In the genomic region with DNA sequence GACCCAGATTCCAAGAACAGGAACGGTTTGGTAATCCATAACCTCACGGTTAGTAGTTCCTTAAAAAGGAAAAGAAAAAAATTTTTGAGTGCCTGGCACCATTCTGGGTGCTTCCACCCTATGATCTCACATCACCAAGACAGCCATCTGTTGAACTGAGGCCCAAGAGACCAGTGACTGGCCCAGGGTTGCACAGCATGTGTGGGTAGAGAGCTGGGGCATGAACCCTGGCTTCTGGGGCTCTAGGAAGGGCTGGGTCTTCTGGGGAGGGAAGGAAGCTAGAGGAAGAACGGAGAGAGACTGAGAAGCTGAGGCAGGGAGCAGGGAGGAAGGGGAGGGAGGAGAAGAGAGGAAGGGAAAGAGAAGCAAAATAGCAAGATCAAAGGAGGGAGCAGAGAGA, we compare ENCODE assay signal across 20 cellular contexts. TPM values are rescaled to one million over a fixed set of nuclear protein-coding genes. Genes with fewer than 3 reads are reported as not detected.
"Had no signal": no experiment of that assay in that cellular context is flagged by ENCODE, and none has a peak within 500 bp of the region (broad histone marks: within the 10 kb centered on the region; RNA-seq: fewer than 3 reads in every experiment).

No MANE protein-coding gene starts in this region.

- H3K4me1 Mint-ChIP-seq: endodermal cell had no signal

- H3K4me3 ChIP-seq: ascending aorta, dorsolateral prefrontal cortex, gastroesophageal sphincter, heart right ventricle, prostate gland, sigmoid colon, thoracic aorta had no signal

- H3K27me3 Mint-ChIP-seq: activated CD4-positive, alpha-beta T cell treated with anti-CD3 and anti-CD28 coated beads, Interleukin-2, amount 10 ng/mL, durations not matched to agents 24 days and 14 days; activated naive CD8-positive, alpha-beta T cell treated with anti-CD3 and anti-CD28 coated beads, Interleukin-2, amount 50 U/mL, for 24 hours; T-helper 17 cell had no signal

- H3K27ac Mint-ChIP-seq: activated CD4-positive, alpha-beta T cell treated with anti-CD3 and anti-CD28 coated beads, Interleukin-2, amount 10 ng/mL, durations not matched to agents 24 days and 14 days; activated CD8-positive, alpha-beta T cell treated with anti-CD3 and anti-CD28 coated beads, Interleukin-2, amount 10 ng/mL, durations not matched to agents 7 days and 5 days; activated naive CD8-positive, alpha-beta T cell treated with anti-CD3 and anti-CD28 coated beads, Interleukin-2, amount 50 U/mL, for 24 hours; endodermal cell; natural killer cell; T-helper 17 cell; WTC11 had no signal

- H3K27ac ChIP-seq: ascending aorta, dorsolateral prefrontal cortex, gastroesophageal sphincter, prostate gland, sigmoid colon, thoracic aorta had no signal

- H3K4me3 Mint-ChIP-seq: activated CD4-positive, alpha-beta T cell treated with anti-CD3 and anti-CD28 coated beads, Interleukin-2, amount 10 ng/mL, durations not matched to agents 24 days and 14 days; activated CD8-positive, alpha-beta T cell treated with anti-CD3 and anti-CD28 coated beads, Interleukin-2, amount 10 ng/mL, durations not matched to agents 7 days and 5 days; activated naive CD8-positive, alpha-beta T cell treated with anti-CD3 and anti-CD28 coated beads, Interleukin-2, amount 50 U/mL, for 24 hours; endodermal cell; natural killer cell; T-helper 17 cell; WTC11 had no signal

- H3K4me1 ChIP-seq: ascending aorta, gastroesophageal sphincter, prostate gland, sigmoid colon had no signal

- H3K36me3 ChIP-seq: ascending aorta, gastroesophageal sphincter, heart right ventricle, prostate gland, sigmoid colon, thoracic aorta had no signal

- H3K36me3 Mint-ChIP-seq: natural killer cell, WTC11 had no signal

- DNase-seq: activated CD4-positive, alpha-beta T cell treated with anti-CD3 and anti-CD28 coated beads, Interleukin-2, amount 10 ng/mL, durations not matched to agents 24 days and 14 days; activated CD8-positive, alpha-beta T cell treated with anti-CD3 and anti-CD28 coated beads, Interleukin-2, amount 10 ng/mL, durations not matched to agents 7 days and 5 days; activated gamma-delta T cell treated with Interleukin-2 at 50 U/mL for 16 hours; activated naive CD8-positive, alpha-beta T cell treated with anti-CD3 and anti-CD28 coated beads, Interleukin-2, amount 50 U/mL, for 24 hours; endodermal cell; heart right ventricle; left cardiac atrium; natural killer cell; occipital lobe; sigmoid colon; stimulated activated CD4-positive, alpha-beta T cell treated with anti-CD3 and anti-CD28 coated beads, Interleukin-2, amount 100 ng/mL, for 24 hours; T-helper 17 cell had no signal

- ATAC-seq: activated CD8-positive, alpha-beta T cell treated with anti-CD3 and anti-CD28 coated beads, Interleukin-2, amount 10 ng/mL, durations not matched to agents 7 days and 5 days; activated naive CD8-positive, alpha-beta T cell treated with anti-CD3 and anti-CD28 coated beads, Interleukin-2, amount 50 U/mL, for 24 hours; gastroesophageal sphincter; natural killer cell; T-helper 17 cell; WTC11 had no signal

- H3K27me3 ChIP-seq: ascending aorta, dorsolateral prefrontal cortex, gastroesophageal sphincter, heart right ventricle, sigmoid colon had no signal

- H3K9me3 Mint-ChIP-seq: activated CD4-positive, alpha-beta T cell treated with anti-CD3 and anti-CD28 coated beads, Interleukin-2, amount 10 ng/mL, durations not matched to agents 24 days and 14 days; activated naive CD8-positive, alpha-beta T cell treated with anti-CD3 and anti-CD28 coated beads, Interleukin-2, amount 50 U/mL, for 24 hours; endodermal cell; natural killer cell; WTC11 had no signal

- H3K9me3 ChIP-seq: ascending aorta, gastroesophageal sphincter, heart right ventricle, prostate gland, sigmoid colon, thoracic aorta had no signal

RNA-seq across cellular contexts. Expression of a gene that starts 4.8 kb away (rescaled TPM):
- total RNA-seq: activated CD4-positive, alpha-beta T cell treated with anti-CD3 and anti-CD28 coated beads, Interleukin-2, amount 10 ng/mL, durations not matched to agents 24 days and 14 days; activated CD8-positive, alpha-beta T cell treated with anti-CD3 and anti-CD28 coated beads, Interleukin-2, amount 10 ng/mL, durations not matched to agents 7 days and 5 days; endodermal cell; epithelial cell of proximal tubule had no signal

RNA-seq across cellular contexts. Expression of a gene that starts 30.6 kb away (rescaled TPM):
- total RNA-seq: activated CD4-positive, alpha-beta T cell treated with anti-CD3 and anti-CD28 coated beads, Interleukin-2, amount 10 ng/mL, durations not matched to agents 24 days and 14 days; activated CD8-positive, alpha-beta T cell treated with anti-CD3 and anti-CD28 coated beads, Interleukin-2, amount 10 ng/mL, durations not matched to agents 7 days and 5 days; ascending aorta; epithelial cell of proximal tubule; mucosa of gallbladder; occipital lobe; sigmoid colon; thoracic aorta had no signal
